Comparison of ENCODE assay signal across 8 cellular contexts in the genomic region with DNA sequence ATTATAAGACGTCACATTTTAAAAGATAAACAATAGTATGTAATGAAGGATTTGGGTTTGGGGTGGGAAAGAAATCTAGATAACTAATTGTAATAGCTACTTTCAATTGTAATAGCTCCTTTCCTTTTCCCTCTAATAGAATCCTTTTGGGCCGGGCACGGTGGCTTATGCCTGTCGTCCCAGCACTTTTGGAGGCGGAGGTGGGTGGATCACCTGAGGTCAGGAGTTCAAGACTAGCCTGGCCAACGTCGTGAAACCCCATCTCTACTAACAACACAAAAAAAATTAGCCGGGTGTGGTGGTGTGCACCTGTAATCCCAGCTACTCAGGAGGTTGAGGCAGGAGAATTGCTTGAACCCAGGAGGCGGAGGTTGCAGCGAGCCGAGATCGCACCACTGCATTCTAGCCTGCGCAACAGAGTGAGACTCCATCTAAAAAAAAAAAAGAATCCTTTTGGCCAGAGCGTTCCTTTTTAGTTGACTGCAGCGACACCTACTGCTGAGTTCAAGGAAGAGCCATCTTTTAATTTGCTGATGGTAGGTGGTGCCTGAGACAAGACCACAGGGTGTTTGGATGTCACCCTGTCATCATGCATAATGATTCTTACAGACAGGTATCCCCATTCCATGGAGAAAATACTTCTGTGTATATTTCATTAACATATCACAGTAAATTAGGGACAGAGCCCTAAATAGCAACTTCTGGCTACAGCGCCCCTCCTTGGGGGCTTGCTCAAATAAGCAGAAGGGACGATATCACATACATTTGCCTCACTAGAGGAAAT.
DNase-seq lines count a peak whose midpoint lies in the region; ATAC-seq and TF ChIP-seq lines count a peak whose summit lies in the region.

No MANE protein-coding gene starts in this region.

- H3K36me3 Mint-ChIP-seq in activated CD4-positive, alpha-beta T cell treated with anti-CD3 and anti-CD28 coated beads, Interleukin-2, amount 10 ng/mL, durations not matched to agents 24 days and 14 days (ENCODE audit: low read depth) = no peaks in the 10 kb centered on the region
- H3K36me3 Mint-ChIP-seq in naive thymus-derived CD4-positive, alpha-beta T cell = no peaks in the 10 kb centered on the region

- no peak for DNase-seq in BJ (ENCODE audit: low read depth)
- peak; percentile 37 for DNase-seq in NCI-H226
- DNase-seq in activated CD4-positive, alpha-beta T cell treated with anti-CD3 and anti-CD28 coated beads, Interleukin-2, amount 10 ng/mL, durations not matched to agents 24 days and 14 days = peak; percentile 84
- no peak for DNase-seq in esophagus squamous epithelium (lab: John Stamatoyannopoulos, UW)
- DNase-seq in naive thymus-derived CD4-positive, alpha-beta T cell = peak in 8 of 9 donors; percentile 3 to 52 (median 36)
- DNase-seq in thoracic aorta (ENCODE audit: low spot score) = no peak

- H3K36me3 ChIP-seq in BJ (ENCODE audit: control insufficient read depth, insufficient read depth, low read length) (no peaks in the 10 kb centered on the region), esophagus squamous epithelium (no peaks in the 10 kb centered on the region), thoracic aorta (no peaks in the 10 kb centered on the region)
- no peaks in the 10 kb centered on the region for H3K36me3 ChIP-seq in naive thymus-derived CD4-positive, alpha-beta T cell (ENCODE audit: control insufficient read depth in 2 of 3, insufficient read depth in 3 of 3, low read length in 3 of 3)

- CTCF ChIA-PET in BJ (lab: Yijun Ruan, JAX) = interaction anchor here (0.6 to 2.5 kb wide), 17 partner anchors 9 to 589 kb away, joined by 3 to 13 read pairs (median 4); no protein-coding TSS in a partner anchor
- CTCF ChIA-PET in naive thymus-derived CD4-positive, alpha-beta T cell (lab: Charles Lee) = no interaction called here

- H3K27me3 Mint-ChIP-seq in activated CD4-positive, alpha-beta T cell treated with anti-CD3 and anti-CD28 coated beads, Interleukin-2, amount 10 ng/mL, durations not matched to agents 24 days and 14 days = peaks cover 3% of the 10 kb centered on the region
- peaks cover 4 to 17% (median 9%) of the 10 kb centered on the region in 5 donors for H3K27me3 Mint-ChIP-seq in naive thymus-derived CD4-positive, alpha-beta T cell

- H3K4me1 Mint-ChIP-seq in activated CD4-positive, alpha-beta T cell treated with anti-CD3 and anti-CD28 coated beads, Interleukin-2, amount 10 ng/mL, durations not matched to agents 24 days and 14 days = no peaks in the 10 kb centered on the region
- H3K4me1 Mint-ChIP-seq in naive thymus-derived CD4-positive, alpha-beta T cell = no peaks in the 10 kb centered on the region

- H3K27ac ChIP-seq in esophagus squamous epithelium (no peak overlapping the region), thoracic aorta (no peak overlapping the region)
- no peak overlapping the region for H3K27ac ChIP-seq in naive thymus-derived CD4-positive, alpha-beta T cell (ENCODE audit: low read depth, low read length)

- no peak overlapping the region for H3K4me3 Mint-ChIP-seq in activated CD4-positive, alpha-beta T cell treated with anti-CD3 and anti-CD28 coated beads, Interleukin-2, amount 10 ng/mL, durations not matched to agents 24 days and 14 days
- peak overlapping the region in 2 of 10 donors; percentile 40 to 52 for H3K4me3 Mint-ChIP-seq in naive thymus-derived CD4-positive, alpha-beta T cell

- intact Hi-C loops in activated CD4-positive, alpha-beta T cell treated with anti-CD3 and anti-CD28 coated beads, Interleukin-2, amount 10 ng/mL, durations not matched to agents 24 days and 14 days (cut with micrococcal nuclease) = loop anchor here (1.0 to 10.0 kb wide), 4 partner anchors 198 to 586 kb away; no protein-coding TSS in a partner anchor
- intact Hi-C loops in esophagus squamous epithelium (cut with DNase I) = loop anchor here (10.0 kb wide), 2 partner anchors 378 to 588 kb away; no protein-coding TSS in a partner anchor
- intact Hi-C loops in naive thymus-derived CD4-positive, alpha-beta T cell (cut with micrococcal nuclease) = loop anchor here in 1 of 2 donors (1.0 to 2.0 kb wide), 2 partner anchors 540 to 586 kb away; no protein-coding TSS in a partner anchor

- H3K27ac Mint-ChIP-seq in activated CD4-positive, alpha-beta T cell treated with anti-CD3 and anti-CD28 coated beads, Interleukin-2, amount 10 ng/mL, durations not matched to agents 24 days and 14 days = no peak overlapping the region
- no peak overlapping the region for H3K27ac Mint-ChIP-seq in naive thymus-derived CD4-positive, alpha-beta T cell

- no peak for TF ChIP-seq POLR2A in esophagus squamous epithelium (IDR thresholded peaks at IDR 0.05)

- H3K27me3 ChIP-seq in BJ (ENCODE audit: control insufficient read depth, insufficient read depth, low read length) (peaks cover 2% of the 10 kb centered on the region; the same call in 1 of the 2 replicates), esophagus squamous epithelium (no peaks in the 10 kb centered on the region), thoracic aorta (replicated peaks; ENCODE audit: insufficient read depth) (no peaks in the 10 kb centered on the region)
- no peaks in the 10 kb centered on the region for H3K27me3 ChIP-seq in naive thymus-derived CD4-positive, alpha-beta T cell (ENCODE audit: control insufficient read depth in 2 of 2, insufficient read depth in 2 of 2, low read length in 2 of 2)

- H3K9me3 ChIP-seq in esophagus squamous epithelium (no peaks in the 10 kb centered on the region), thoracic aorta (no peaks in the 10 kb centered on the region)
- H3K9me3 ChIP-seq in naive thymus-derived CD4-positive, alpha-beta T cell (ENCODE audit: control insufficient read depth in 2 of 3, low read length in 3 of 3) = no peaks in the 10 kb centered on the region

- H3K4me1 ChIP-seq in esophagus squamous epithelium (peaks cover 0 to 4% (median 0%) of the 10 kb centered on the region in 3 donors), thoracic aorta (ENCODE audit: control insufficient read depth in 1 of 2, low read depth in 2 of 2) (peaks cover 10 to 16% of the 10 kb centered on the region in 2 donors)
- no peaks in the 10 kb centered on the region for H3K4me1 ChIP-seq in naive thymus-derived CD4-positive, alpha-beta T cell (ENCODE audit: control insufficient read depth in 2 of 2, insufficient read depth in 2 of 2, low read length in 2 of 2)

- WGBS in esophagus squamous epithelium, 2 donors = 34 to 37% methylated on average over 15 to 17 of the region's 17 CpGs

- H3K4me3 ChIP-seq in BJ (ENCODE audit: low read depth, low read length) (no peak overlapping the region), esophagus squamous epithelium (peak overlapping the region in 1 of 4 donors; percentile 46), thoracic aorta (peak overlapping the region; percentile 59)
- H3K4me3 ChIP-seq in naive thymus-derived CD4-positive, alpha-beta T cell (ENCODE audit: low read length) = no peak overlapping the region

- TF ChIP-seq CTCF in BJ (IDR thresholded peaks at IDR 0.05; ENCODE audit: insufficient read depth, low read depth, low read length) = peak; percentile 70
- peak in 5 of 6 experiments; percentile 41 to 74 (median 67) for TF ChIP-seq CTCF in esophagus squamous epithelium (IDR thresholded peaks at IDR 0.05)
- TF ChIP-seq CTCF in thoracic aorta (IDR thresholded peaks at IDR 0.05) = peak; percentile 68

- POLR2A ChIA-PET in BJ (lab: Charles Lee) = no interaction called here
- POLR2A ChIA-PET in naive thymus-derived CD4-positive, alpha-beta T cell (lab: Charles Lee) = no interaction called here

- no peaks in the 10 kb centered on the region for H3K9me3 Mint-ChIP-seq in activated CD4-positive, alpha-beta T cell treated with anti-CD3 and anti-CD28 coated beads, Interleukin-2, amount 10 ng/mL, durations not matched to agents 24 days and 14 days
- H3K9me3 Mint-ChIP-seq in naive thymus-derived CD4-positive, alpha-beta T cell = no peaks in the 10 kb centered on the region

- ATAC-seq in GM18873 (IDR thresholded peaks at IDR 0.05; ENCODE audit: low FRiP score, unreplicated experiment) = peak; percentile 56
- peak; percentile 77 for ATAC-seq in HG03432 (IDR thresholded peaks at IDR 0.05; ENCODE audit: unreplicated experiment)
- peak; percentile 78 for ATAC-seq in naive thymus-derived CD4-positive, alpha-beta T cell
- ATAC-seq in thoracic aorta (ENCODE audit: insufficient number of reproducible peaks, low FRiP score, low read depth) = peak; percentile 60

Comparison
In these comparisons a context has a peak if more than half of its experiments do, and no peak if none do; other contexts are left out.
1. DNase-seq: peak in NCI-H226 (single experiment), activated CD4-positive, alpha-beta T cell treated with anti-CD3 and anti-CD28 coated beads, Interleukin-2, amount 10 ng/mL, durations not matched to agents 24 days and 14 days (single experiment) and naive thymus-derived CD4-positive, alpha-beta T cell (8 of 9); none in BJ (single experiment), esophagus squamous epithelium (single experiment) and thoracic aorta (single experiment).
2. Peak in every context shown above with its lines, with median percentiles within 50 percentile points of each other: CTCF ChIP-seq and ATAC-seq.